Comparison of ENCODE assay signal across 17 cellular contexts in genomic region chrX:109740076-109740809, GRCh38. TPM values are rescaled to one million over a fixed set of nuclear protein-coding genes. Genes with fewer than 3 reads are reported as not detected.
DNase-seq lines count a peak whose midpoint lies in the region; ATAC-seq, FAIRE-seq and TF ChIP-seq lines count a peak whose summit lies in the region.
"Had no signal": no experiment of that assay in that cellular context is flagged by ENCODE, and none has a peak within 500 bp of the region (broad histone marks: within the 10 kb centered on the region; RNA-seq: fewer than 3 reads in every experiment).

No MANE protein-coding gene starts in this region.

- DNase-seq in GM18507 (ENCODE audit: extremely low spot score, insufficient read length, low read depth) (no peak), RWPE1 (ENCODE audit: low spot score) (peak; percentile 18), erythroblast (lab: John Stamatoyannopoulos, UW) (peak; percentile 39 to 40), pancreas (no peak), NCI-H1092 (lab: John Stamatoyannopoulos, UW) (no peak), transverse colon (no peak), SK-N-DZ (ENCODE audit: low spot score) (no peak)
- no peak for DNase-seq in CD8-positive, alpha-beta T cell
- DNase-seq: activated CD4-positive, CD25-positive, alpha-beta regulatory T cell treated with anti-CD3 and anti-CD28 coated beads, Interleukin-2, amount 50 U/mL, for 72 hours; activated T-cell treated with anti-CD3 and anti-CD28 coated beads, Interleukin-2, amount 50 U/mL, for 24 hours; Karpas-422; midbrain; NCI-H345; psoas muscle; SHP77 treated with DMSO at 0.1 percent for 48 hours; stimulated activated naive CD8-positive, alpha-beta T cell treated with anti-CD3 and anti-CD28 coated beads, Interleukin-15, amount 100 ng/mL, for 72 hours had no signal

- H3K4me3 Mint-ChIP-seq in CD8-positive, alpha-beta T cell = no peak overlapping the region
- H3K4me3 Mint-ChIP-seq: activated T-cell treated with anti-CD3 and anti-CD28 coated beads, Interleukin-2, amount 50 U/mL, for 24 hours; stimulated activated naive CD8-positive, alpha-beta T cell treated with anti-CD3 and anti-CD28 coated beads, Interleukin-15, amount 100 ng/mL, for 72 hours had no signal

- H3K27ac ChIP-seq in RWPE1 = no peak overlapping the region
- no peak overlapping the region for H3K27ac ChIP-seq in pancreas
- no peak overlapping the region for H3K27ac ChIP-seq in transverse colon
- no peak overlapping the region for H3K27ac ChIP-seq in CD8-positive, alpha-beta T cell (ENCODE audit: low read depth, low read length)
- H3K27ac ChIP-seq: psoas muscle had no signal

- no peak for TF ChIP-seq EP300 in transverse colon (IDR thresholded peaks at IDR 0.05; ENCODE audit: low read depth)

- TF ChIP-seq CTCF in RWPE1 (conservative IDR thresholded peaks at IDR 0.05; ENCODE audit: low read depth) (no peak), pancreas (IDR thresholded peaks at IDR 0.05) (no peak), transverse colon (IDR thresholded peaks at IDR 0.05) (no peak)
- no peak for TF ChIP-seq CTCF in CD8-positive, alpha-beta T cell (IDR thresholded peaks at IDR 0.05)

- in situ Hi-C loops in transverse colon (cut with MboI; ENCODE audit: low pct_ligation_motif_present in 1 of 4, low pct_unique_long_range_greater_than_20kb in 1 of 4, low sequenced_read_pairs in 3 of 4) = no loop called here

- POLR2A ChIA-PET in RWPE1 (lab: Yijun Ruan, JAX; ENCODE audit: low non-redundant PET) = no interaction called here
- POLR2A ChIA-PET in CD8-positive, alpha-beta T cell (lab: Charles Lee) = no interaction called here

- H3K27ac Mint-ChIP-seq in CD8-positive, alpha-beta T cell = no peak overlapping the region
- H3K27ac Mint-ChIP-seq: activated T-cell treated with anti-CD3 and anti-CD28 coated beads, Interleukin-2, amount 50 U/mL, for 24 hours; stimulated activated naive CD8-positive, alpha-beta T cell treated with anti-CD3 and anti-CD28 coated beads, Interleukin-15, amount 100 ng/mL, for 72 hours had no signal

- FAIRE-seq in GM18507 (lab: Jason Lieb, UNC) = peak; percentile 50
- no peak for FAIRE-seq in pancreas (lab: Jason Lieb, UNC)

- H3K27me3 ChIP-seq in pancreas (no peaks in the 10 kb centered on the region), transverse colon (no peaks in the 10 kb centered on the region)
- H3K27me3 ChIP-seq in CD8-positive, alpha-beta T cell (ENCODE audit: insufficient read depth, low read length) = no peaks in the 10 kb centered on the region

- H3K9me3 ChIP-seq in pancreas (no peaks in the 10 kb centered on the region), transverse colon (no peaks in the 10 kb centered on the region)
- H3K9me3 ChIP-seq in CD8-positive, alpha-beta T cell (ENCODE audit: low read length) = no peaks in the 10 kb centered on the region
- H3K9me3 ChIP-seq: BLaER1 treated with 17β-estradiol and CSF1 and Interleukin-3, amounts not matched to agents 10 nM and 100 nM; psoas muscle had no signal

- H3K36me3 ChIP-seq in pancreas (no peaks in the 10 kb centered on the region), transverse colon (no peaks in the 10 kb centered on the region)
- no peaks in the 10 kb centered on the region for H3K36me3 ChIP-seq in CD8-positive, alpha-beta T cell (ENCODE audit: insufficient read depth, low read length)
- H3K36me3 ChIP-seq: BLaER1 treated with 17β-estradiol and CSF1 and Interleukin-3, amounts not matched to agents 10 nM and 100 nM had no signal

- H3K4me1 Mint-ChIP-seq in CD8-positive, alpha-beta T cell (ENCODE audit: low read depth) = no peaks in the 10 kb centered on the region
- H3K4me1 Mint-ChIP-seq: stimulated activated naive CD8-positive, alpha-beta T cell treated with anti-CD3 and anti-CD28 coated beads, Interleukin-15, amount 100 ng/mL, for 72 hours had no signal

- H3K4me3 ChIP-seq in pancreas (no peak overlapping the region), transverse colon (no peak overlapping the region)
- no peak overlapping the region for H3K4me3 ChIP-seq in CD8-positive, alpha-beta T cell (ENCODE audit: low read depth, low read length)
- H3K4me3 ChIP-seq: BLaER1 treated with 17β-estradiol and CSF1 and Interleukin-3, amounts not matched to agents 10 nM and 100 nM; psoas muscle had no signal

- TF ChIP-seq POLR2A in erythroblast (IDR thresholded peaks at IDR 0.05; ENCODE audit: low read length) (no peak), transverse colon (IDR thresholded peaks at IDR 0.05) (no peak)

- intact Hi-C loops in pancreas (cut with DNase I) = no loop called here
- intact Hi-C loops in transverse colon (cut with DNase I; ENCODE audit: low total_unique reads) = no loop called here
- intact Hi-C loops in CD8-positive, alpha-beta T cell (cut with DNase I, micrococcal nuclease) = no loop called here

- H3K4me1 ChIP-seq in pancreas = no peaks in the 10 kb centered on the region
- no peaks in the 10 kb centered on the region for H3K4me1 ChIP-seq in transverse colon
- no peaks in the 10 kb centered on the region for H3K4me1 ChIP-seq in CD8-positive, alpha-beta T cell (ENCODE audit: insufficient read depth, low read length)
- H3K4me1 ChIP-seq: psoas muscle had no signal

- 9 to 11% methylated on average over 3 of the region's 3 CpGs for WGBS in pancreas, 2 donors
- WGBS in transverse colon (ENCODE audit: low coverage in 1 of 2), 2 donors = 28% methylated on average over 3 of the region's 3 CpGs; no CpG with 5 or more reads in 1 of the 2 donors

- no peaks in the 10 kb centered on the region for H3K27me3 Mint-ChIP-seq in CD8-positive, alpha-beta T cell (ENCODE audit: low read depth)
- H3K27me3 Mint-ChIP-seq: stimulated activated naive CD8-positive, alpha-beta T cell treated with anti-CD3 and anti-CD28 coated beads, Interleukin-15, amount 100 ng/mL, for 72 hours had no signal

- no peaks in the 10 kb centered on the region for H3K36me3 Mint-ChIP-seq in CD8-positive, alpha-beta T cell

- CTCF ChIA-PET in RWPE1 (lab: Yijun Ruan, JAX) = no interaction called here
- CTCF ChIA-PET in CD8-positive, alpha-beta T cell (lab: Charles Lee) = no interaction called here

- no peaks in the 10 kb centered on the region for H3K9me3 Mint-ChIP-seq in CD8-positive, alpha-beta T cell
- H3K9me3 Mint-ChIP-seq: activated T-cell treated with anti-CD3 and anti-CD28 coated beads, Interleukin-2, amount 50 U/mL, for 24 hours; stimulated activated naive CD8-positive, alpha-beta T cell treated with anti-CD3 and anti-CD28 coated beads, Interleukin-15, amount 100 ng/mL, for 72 hours had no signal

- peak; percentile 60 to 83 (median 76) for ATAC-seq in pancreas
- no peak for ATAC-seq in CD8-positive, alpha-beta T cell
- ATAC-seq: stimulated activated naive CD8-positive, alpha-beta T cell treated with anti-CD3 and anti-CD28 coated beads, Interleukin-15, amount 100 ng/mL, for 72 hours had no signal

RNA-seq across cellular contexts. Expression of gene ACSL4, which starts 7.2 kb away (rescaled TPM):
- total RNA-seq in pancreas (10 to 100 TPM in 3 of 6 donors, 1 to 10 TPM in 3; 8.2 to 23.7 (median 11.3) TPM), transverse colon (10 to 100 TPM in 1 of 4 donors, 1 to 10 TPM in 3; 8.2 to 20.8 (median 9.6) TPM)
- polyA plus RNA-seq in pancreas = 1 to 10 TPM; 4.0 to 8.4 TPM
- polyA plus RNA-seq in SK-N-DZ (2014; cell fraction: cytosol; rRNA removed) = 14.4 and 21.7 TPM in 2 replicates
- 13.4 and 14.9 TPM in 2 replicates for polyA plus RNA-seq in SK-N-DZ (2014; cell fraction: nucleus; rRNA removed)
- 10 to 100 TPM; 17.2 to 18.6 TPM for total RNA-seq in CD8-positive, alpha-beta T cell

Comparison
In these comparisons a context has a peak if more than half of its experiments do, and no peak if none do; other contexts are left out.
1. DNase-seq: peak in RWPE1 (single experiment) and erythroblast (2 of 2); none in GM18507 (single experiment), pancreas (0 of 6), NCI-H1092 (single experiment), transverse colon (single experiment), SK-N-DZ (single experiment) and CD8-positive, alpha-beta T cell (0 of 7).